ENCODE assay signal across 11 cellular contexts in genomic region chr12:32566663-32567634, GRCh38.
DNase-seq lines count a peak whose midpoint lies in the region; FAIRE-seq and TF ChIP-seq lines count a peak whose summit lies in the region.
"Had no signal": no experiment of that assay in that cellular context is flagged by ENCODE, and none has a peak within 500 bp of the region (broad histone marks: within the 10 kb centered on the region; RNA-seq: fewer than 3 reads in every experiment).

No MANE protein-coding gene starts in this region.

- DNase-seq in endothelial cell of umbilical vein (ENCODE audit: low read depth, low spot score) (peak; percentile 55), mesenchymal stem cell (no peak), transverse colon (no peak), GM12891 (ENCODE audit: insufficient read length, low spot score) (no peak), foreskin melanocyte (no peak)
- no peak for DNase-seq in activated naive CD4-positive, alpha-beta T cell treated with anti-CD3 and anti-CD28 coated beads, Interleukin-2, amount 10 ng/mL, durations not matched to agents 7 days and 5 days
- DNase-seq: activated CD8-positive, alpha-beta T cell treated with anti-CD3 and anti-CD28 coated beads for 36 hours; amniotic stem cell; NCI-H1694 treated with DMSO at 0.1 percent for 48 hours had no signal

- no peaks in the 10 kb centered on the region for H3K36me3 Mint-ChIP-seq in activated naive CD4-positive, alpha-beta T cell treated with anti-CD3 and anti-CD28 coated beads, Interleukin-2, amount 10 ng/mL, durations not matched to agents 7 days and 5 days

- peak overlapping the region in 1 of 2 experiments; percentile 72 for H3K18ac ChIP-seq in mesenchymal stem cell (ENCODE audit: low read depth in 1 of 2, low read length in 2 of 2)

- H3K23ac ChIP-seq in mesenchymal stem cell (ENCODE audit: low read length in 2 of 2): no peak overlapping the region

- H4K20me1 ChIP-seq in OCI-LY1 (ENCODE audit: insufficient read depth, low read length) (no peaks in the 10 kb centered on the region), endothelial cell of umbilical vein (replicated peaks; ENCODE audit: control insufficient read depth, extremely low read depth, insufficient read depth, low read length) (no peaks in the 10 kb centered on the region)

- TF ChIP-seq CTCF in OCI-LY1 (IDR thresholded peaks at IDR 0.05; ENCODE audit: low read length): no peak
- no peak for TF ChIP-seq CTCF in endothelial cell of umbilical vein (IDR thresholded peaks at IDR 0.05; ENCODE audit: extremely low read depth in 1 of 2, insufficient read depth in 1 of 2, low read depth in 1 of 2, low read length in 2 of 2)
- no peak for TF ChIP-seq CTCF in transverse colon (IDR thresholded peaks at IDR 0.05)

- H3K27me3 ChIP-seq in OCI-LY1 (ENCODE audit: insufficient read depth, low read length): no peaks in the 10 kb centered on the region
- no peaks in the 10 kb centered on the region for H3K27me3 ChIP-seq in endothelial cell of umbilical vein (ENCODE audit: control insufficient read depth in 2 of 2, insufficient read depth in 2 of 2, low read length in 2 of 2)
- H3K27me3 ChIP-seq in mesenchymal stem cell (ENCODE audit: control insufficient read depth in 1 of 2, insufficient read depth in 1 of 2, low read length in 2 of 2): no peaks in the 10 kb centered on the region
- no peaks in the 10 kb centered on the region for H3K27me3 ChIP-seq in transverse colon
- H3K27me3 ChIP-seq: neural progenitor cell had no signal

- BruUV-seq in endothelial cell of umbilical vein (replicated peaks; lab: Mats Ljungman, UMichigan): no TSS peak

- dilution Hi-C loops in endothelial cell of umbilical vein (cut with MboI; ENCODE audit: extremely low pct_ligation_motif_present, low sequenced_read_pairs): no loop called here

- WGBS in mesenchymal stem cell: 92% methylated on average over 4 of the region's 8 CpGs
- 55 to 64% methylated on average over 3 to 8 of the region's 8 CpGs for WGBS in transverse colon (ENCODE audit: low coverage in 1 of 2), 2 donors

- no peaks in the 10 kb centered on the region for H3K4me1 Mint-ChIP-seq in activated naive CD4-positive, alpha-beta T cell treated with anti-CD3 and anti-CD28 coated beads, Interleukin-2, amount 10 ng/mL, durations not matched to agents 7 days and 5 days

- H3K27ac ChIP-seq in OCI-LY1 (ENCODE audit: low read depth, low read length, poor library complexity, severe bottlenecking) (peak overlapping the region; percentile 34), endothelial cell of umbilical vein (ENCODE audit: insufficient read depth, low read depth, low read length) (peak overlapping the region; percentile 79), mesenchymal stem cell (ENCODE audit: low read length, poor library complexity, severe bottlenecking) (peak overlapping the region; percentile 29), transverse colon (peak overlapping the region; percentile 17 to 56 (median 28))
- H3K27ac ChIP-seq: neural progenitor cell had no signal

- no peaks in the 10 kb centered on the region for H3K9me1 ChIP-seq in endothelial cell of umbilical vein (replicated peaks; ENCODE audit: control insufficient read depth, extremely low read depth, insufficient read depth, low read length)

- H2AFZ ChIP-seq in OCI-LY1 (ENCODE audit: low read length) (no peak overlapping the region), endothelial cell of umbilical vein (ENCODE audit: low read depth, low read length) (no peak overlapping the region), mesenchymal stem cell (ENCODE audit: low read depth, low read length) (no peak overlapping the region)
- H2AFZ ChIP-seq: neural progenitor cell had no signal

- H3K9me3 ChIP-seq in OCI-LY1 (ENCODE audit: low read length) (no peaks in the 10 kb centered on the region), endothelial cell of umbilical vein (replicated peaks; ENCODE audit: control insufficient read depth, insufficient read depth, low read length) (no peaks in the 10 kb centered on the region), mesenchymal stem cell (ENCODE audit: control insufficient read depth, low read length) (no peaks in the 10 kb centered on the region), transverse colon (no peaks in the 10 kb centered on the region)

- H3K79me1 ChIP-seq in mesenchymal stem cell (replicated peaks; ENCODE audit: low read length, poor library complexity, severe bottlenecking): peaks cover 14% of the 10 kb centered on the region

- no peak for FAIRE-seq in endothelial cell of umbilical vein (lab: Jason Lieb, UNC)
- no peak for FAIRE-seq in GM12891 (lab: Jason Lieb, UNC)

- no peaks in the 10 kb centered on the region for H3K27me3 Mint-ChIP-seq in activated naive CD4-positive, alpha-beta T cell treated with anti-CD3 and anti-CD28 coated beads, Interleukin-2, amount 10 ng/mL, durations not matched to agents 7 days and 5 days
- H3K27me3 Mint-ChIP-seq: activated CD8-positive, alpha-beta T cell treated with anti-CD3 and anti-CD28 coated beads for 36 hours had no signal

- H3K9me3 Mint-ChIP-seq in activated naive CD4-positive, alpha-beta T cell treated with anti-CD3 and anti-CD28 coated beads, Interleukin-2, amount 10 ng/mL, durations not matched to agents 7 days and 5 days: no peaks in the 10 kb centered on the region
- H3K9me3 Mint-ChIP-seq: activated CD8-positive, alpha-beta T cell treated with anti-CD3 and anti-CD28 coated beads for 36 hours had no signal

- H3K9me2 ChIP-seq in OCI-LY1 (ENCODE audit: low read depth, low read length): no peaks in the 10 kb centered on the region

- peak overlapping the region in 1 of 2 experiments; percentile 54 for H2BK12ac ChIP-seq in mesenchymal stem cell (ENCODE audit: low read length in 2 of 2)

- TF ChIP-seq EP300 in transverse colon (IDR thresholded peaks at IDR 0.05; ENCODE audit: low read depth): no peak

- POLR2A ChIA-PET in endothelial cell of umbilical vein (lab: Charles Lee): interaction anchor here (0.6 kb wide), 1 partner anchor 130 kb away, joined by 3 read pairs; no protein-coding TSS in a partner anchor

- intact Hi-C loops in endothelial cell of umbilical vein (cut with micrococcal nuclease) (no loop called here), transverse colon (cut with DNase I; ENCODE audit: low total_unique reads) (no loop called here)

- H3K9ac ChIP-seq in OCI-LY1 (ENCODE audit: low read length) (peak overlapping the region; percentile 42; the same call in 1 of the 2 replicates), endothelial cell of umbilical vein (replicated peaks; ENCODE audit: extremely low read depth, insufficient read depth, low read length) (no peak overlapping the region), mesenchymal stem cell (ENCODE audit: low read length) (peak overlapping the region; percentile 64)
- H3K9ac ChIP-seq: neural progenitor cell had no signal

- no peak overlapping the region for H3K14ac ChIP-seq in mesenchymal stem cell (ENCODE audit: low read length in 2 of 2)

- CTCF ChIA-PET in endothelial cell of umbilical vein (lab: Charles Lee): interaction anchor here (0.8 to 1.7 kb wide), 4 partner anchors 10 to 31 kb away, joined by 3 to 12 read pairs (median 8); no protein-coding TSS in a partner anchor
- CTCF ChIA-PET in activated naive CD4-positive, alpha-beta T cell treated with anti-CD3 and anti-CD28 coated beads, Interleukin-2, amount 10 ng/mL, durations not matched to agents 7 days and 5 days (lab: Charles Lee): interaction anchor here (1.1 kb wide), 1 partner anchor 15 kb away, joined by 4 read pairs; no protein-coding TSS in a partner anchor

- no peak overlapping the region for H2BK15ac ChIP-seq in mesenchymal stem cell (ENCODE audit: low read depth, poor library complexity, severe bottlenecking)

- no peak overlapping the region for H3K4me3 ChIP-seq in OCI-LY1 (ENCODE audit: low read depth, low read length, poor library complexity, severe bottlenecking)
- H3K4me3 ChIP-seq in endothelial cell of umbilical vein (replicated peaks in 1 of 3; ENCODE audit: insufficient read depth in 1 of 3, low read depth in 1 of 3, low read length in 3 of 3): no peak overlapping the region
- no peak overlapping the region for H3K4me3 ChIP-seq in mesenchymal stem cell (ENCODE audit: insufficient read depth in 1 of 2, low read depth in 1 of 2, low read length in 2 of 2)
- H3K4me3 ChIP-seq in transverse colon: no peak overlapping the region
- H3K4me3 ChIP-seq: neural progenitor cell had no signal

- peak overlapping the region; percentile 61 for H4K8ac ChIP-seq in mesenchymal stem cell (ENCODE audit: low read length)

- H3K36me3 ChIP-seq in OCI-LY1 (ENCODE audit: insufficient read depth, low read length) (peaks cover 13% of the 10 kb centered on the region; the same call in 1 of the 2 replicates), endothelial cell of umbilical vein (ENCODE audit: control insufficient read depth in 2 of 2, extremely low read depth in 1 of 2, insufficient read depth in 2 of 2, low read length in 2 of 2) (peaks cover 0 to 2% of the 10 kb centered on the region in 2 experiments), mesenchymal stem cell (ENCODE audit: control insufficient read depth in 1 of 2, insufficient read depth in 2 of 2, low read depth in 1 of 2, low read length in 2 of 2) (peaks cover 2 to 5% of the 10 kb centered on the region in 2 experiments), transverse colon (no peaks in the 10 kb centered on the region)

- H2BK120ac ChIP-seq in mesenchymal stem cell (ENCODE audit: low read depth, low read length): no peak overlapping the region

- H3K79me2 ChIP-seq in OCI-LY1 (ENCODE audit: insufficient read depth, low read length) (0 out of 2 replicates have a peak, but pooled peaks cover 4% of the 10 kb centered on the region), endothelial cell of umbilical vein (ENCODE audit: control insufficient read depth, insufficient read depth, low read length) (peaks cover 19% of the 10 kb centered on the region)

- H4K91ac ChIP-seq in mesenchymal stem cell (ENCODE audit: low read length): no peak overlapping the region

- H3K4me1 ChIP-seq in OCI-LY1 (ENCODE audit: insufficient read depth, low read length, severe bottlenecking) (peaks cover 22% of the 10 kb centered on the region), endothelial cell of umbilical vein (ENCODE audit: control insufficient read depth, extremely low read depth, insufficient read depth, low read length) (peaks cover 20% of the 10 kb centered on the region), mesenchymal stem cell (ENCODE audit: control insufficient read depth, insufficient read depth, low read depth, low read length) (peaks cover 9% of the 10 kb centered on the region), transverse colon (peaks cover 0 to 28% (median 11%) of the 10 kb centered on the region in 4 donors)

- TF ChIP-seq POLR2A in endothelial cell of umbilical vein (IDR thresholded peaks at IDR 0.05; ENCODE audit: low read depth, low read length) (no peak), transverse colon (IDR thresholded peaks at IDR 0.05) (no peak), GM12891 (IDR thresholded peaks at IDR 0.05; ENCODE audit: low read depth, low read length) (no peak)

- H2AK5ac ChIP-seq in mesenchymal stem cell (ENCODE audit: low read length, severe bottlenecking): peak overlapping the region; percentile 38

- H3K4me2 ChIP-seq in OCI-LY1 (ENCODE audit: low read length) (peak overlapping the region; percentile 47; the same call in 1 of the 2 replicates), endothelial cell of umbilical vein (ENCODE audit: insufficient read depth, low read length) (no peak overlapping the region), mesenchymal stem cell (ENCODE audit: low read length, poor library complexity, severe bottlenecking) (no peak overlapping the region)
- H3K4me2 ChIP-seq: neural progenitor cell had no signal

- no peak overlapping the region for H3K27ac Mint-ChIP-seq in activated naive CD4-positive, alpha-beta T cell treated with anti-CD3 and anti-CD28 coated beads, Interleukin-2, amount 10 ng/mL, durations not matched to agents 7 days and 5 days
- H3K27ac Mint-ChIP-seq: activated CD8-positive, alpha-beta T cell treated with anti-CD3 and anti-CD28 coated beads for 36 hours; neural progenitor cell had no signal

- no peak overlapping the region for H3K4me3 Mint-ChIP-seq in activated naive CD4-positive, alpha-beta T cell treated with anti-CD3 and anti-CD28 coated beads, Interleukin-2, amount 10 ng/mL, durations not matched to agents 7 days and 5 days
- H3K4me3 Mint-ChIP-seq: activated CD8-positive, alpha-beta T cell treated with anti-CD3 and anti-CD28 coated beads for 36 hours; neural progenitor cell had no signal

- H3K4ac ChIP-seq in mesenchymal stem cell (ENCODE audit: low read depth in 1 of 2, low read length in 2 of 2): no peak overlapping the region

- no peaks in the 10 kb centered on the region for H3F3A ChIP-seq in OCI-LY1 (ENCODE audit: insufficient read depth, low read length)

- H2BK5ac ChIP-seq in mesenchymal stem cell (ENCODE audit: low read depth, low read length, poor library complexity, severe bottlenecking): no peak overlapping the region

- in situ Hi-C loops in transverse colon (cut with MboI; ENCODE audit: low pct_ligation_motif_present in 1 of 4, low pct_unique_long_range_greater_than_20kb in 1 of 4, low sequenced_read_pairs in 3 of 4): loop anchor here in 1 of 4 donors (25.0 kb wide), 1 partner anchor 105 kb away; no protein-coding TSS in a partner anchor

Comparison
In these comparisons a context has a peak if more than half of its experiments do, and no peak if none do; other contexts are left out.
1. H3K27ac ChIP-seq: peak in every context shown above with its lines; median percentile 79 in endothelial cell of umbilical vein; 34 in OCI-LY1; 29 in mesenchymal stem cell; 28 in transverse colon.